15 cellular contexts compared by ENCODE assay signal in genomic region chr12:13008741-13009380, GRCh38. TPM values are rescaled to one million over a fixed set of nuclear protein-coding genes. Genes with fewer than 3 reads are reported as not detected.
"Had no signal": no experiment of that assay in that cellular context is flagged by ENCODE, and none has a peak within 500 bp of the region (broad histone marks: within the 10 kb centered on the region; RNA-seq: fewer than 3 reads in every experiment).

No MANE protein-coding gene starts in this region.

- H3K4me3 ChIP-seq: cardiac muscle cell, neural progenitor cell, pancreas, thoracic aorta had no signal

- H3K9me3 ChIP-seq: pancreas, thoracic aorta had no signal

- H3K9me3 Mint-ChIP-seq: activated naive CD4-positive, alpha-beta T cell treated with anti-CD3 and anti-CD28 coated beads for 36 hours; activated naive CD8-positive, alpha-beta T cell treated with anti-CD3 and anti-CD28 coated beads, Interleukin-2, amount 50 U/mL, for 24 hours; activated T-helper 2 cell treated with anti-CD3 and anti-CD28 coated beads, Interferon-gamma antibody, Interleukin-2, Interleukin-4, amounts not matched to agents 10 μg/mL and 5 μg/mL and 100 μg/mL, durations not matched to agents 14 hours and 24 hours and 36 hours; neural progenitor cell; stimulated activated effector memory CD8-positive, alpha-beta T cell treated with anti-CD3 and anti-CD28 coated beads, Interleukin-12 subunit alpha, Interleukin-12 subunit beta, amount 100 ng/mL, for 72 hours had no signal

- DNase-seq: activated CD4-positive, alpha-beta T cell treated with anti-CD3 and anti-CD28 coated beads for 1 hour; activated CD4-positive, alpha-beta T cell treated with anti-CD3 and anti-CD28 coated beads, Interleukin-2, amount 50 U/mL, for 48 hours; activated naive CD4-positive, alpha-beta T cell treated with anti-CD3 and anti-CD28 coated beads for 36 hours; activated naive CD8-positive, alpha-beta T cell treated with anti-CD3 and anti-CD28 coated beads, Interleukin-2, amount 50 U/mL, for 24 hours; activated T-cell treated with anti-CD3 and anti-CD28 coated beads, Interleukin-2, amount 50 U/mL, for 1 hour; foreskin fibroblast; glutamatergic neuron; pancreas; T1000 had no signal

- H3K27me3 ChIP-seq: neural progenitor cell, pancreas had no signal

- H3K36me3 ChIP-seq: cardiac muscle cell, neural progenitor cell, pancreas, thoracic aorta had no signal

- H3K4me1 Mint-ChIP-seq: activated naive CD8-positive, alpha-beta T cell treated with anti-CD3 and anti-CD28 coated beads, Interleukin-2, amount 50 U/mL, for 24 hours; stimulated activated effector memory CD8-positive, alpha-beta T cell treated with anti-CD3 and anti-CD28 coated beads, Interleukin-12 subunit alpha, Interleukin-12 subunit beta, amount 100 ng/mL, for 72 hours had no signal

- H3K4me3 Mint-ChIP-seq: activated naive CD4-positive, alpha-beta T cell treated with anti-CD3 and anti-CD28 coated beads for 36 hours; activated naive CD8-positive, alpha-beta T cell treated with anti-CD3 and anti-CD28 coated beads, Interleukin-2, amount 50 U/mL, for 24 hours; neural progenitor cell; stimulated activated effector memory CD8-positive, alpha-beta T cell treated with anti-CD3 and anti-CD28 coated beads, Interleukin-12 subunit alpha, Interleukin-12 subunit beta, amount 100 ng/mL, for 72 hours had no signal

- ATAC-seq: activated naive CD8-positive, alpha-beta T cell treated with anti-CD3 and anti-CD28 coated beads, Interleukin-2, amount 50 U/mL, for 24 hours; pancreas; stimulated activated effector memory CD8-positive, alpha-beta T cell treated with anti-CD3 and anti-CD28 coated beads, Interleukin-12 subunit alpha, Interleukin-12 subunit beta, amount 100 ng/mL, for 72 hours had no signal

- H3K27me3 Mint-ChIP-seq: activated naive CD8-positive, alpha-beta T cell treated with anti-CD3 and anti-CD28 coated beads, Interleukin-2, amount 50 U/mL, for 24 hours had no signal

- H3K36me3 Mint-ChIP-seq: neural progenitor cell; stimulated activated effector memory CD8-positive, alpha-beta T cell treated with anti-CD3 and anti-CD28 coated beads, Interleukin-12 subunit alpha, Interleukin-12 subunit beta, amount 100 ng/mL, for 72 hours had no signal

- H3K27ac ChIP-seq: cardiac muscle cell, neural progenitor cell, pancreas, thoracic aorta had no signal

- H3K27ac Mint-ChIP-seq: activated naive CD4-positive, alpha-beta T cell treated with anti-CD3 and anti-CD28 coated beads for 36 hours; activated naive CD8-positive, alpha-beta T cell treated with anti-CD3 and anti-CD28 coated beads, Interleukin-2, amount 50 U/mL, for 24 hours; activated T-helper 2 cell treated with anti-CD3 and anti-CD28 coated beads, Interferon-gamma antibody, Interleukin-2, Interleukin-4, amounts not matched to agents 10 μg/mL and 5 μg/mL and 100 μg/mL, durations not matched to agents 14 hours and 24 hours and 36 hours; neural progenitor cell; stimulated activated effector memory CD8-positive, alpha-beta T cell treated with anti-CD3 and anti-CD28 coated beads, Interleukin-12 subunit alpha, Interleukin-12 subunit beta, amount 100 ng/mL, for 72 hours had no signal

RNA-seq across cellular contexts. Expression of gene GPRC5D, which starts 56.9 kb away (rescaled TPM):
- total RNA-seq: activated naive CD4-positive, alpha-beta T cell treated with anti-CD3 and anti-CD28 coated beads for 36 hours; activated T-helper 2 cell treated with anti-CD3 and anti-CD28 coated beads, Interferon-gamma antibody, Interleukin-2, Interleukin-4, amounts not matched to agents 10 μg/mL and 5 μg/mL and 100 μg/mL, durations not matched to agents 14 hours and 24 hours and 36 hours; cardiac muscle cell; renal cortical epithelial cell; thoracic aorta had no signal
